ENCODE assay signal across 13 cellular contexts in genomic region chr5:126355940-126356339, GRCh38.
DNase-seq lines count a peak whose midpoint lies in the region; ATAC-seq and TF ChIP-seq lines count a peak whose summit lies in the region.
"Had no signal": no experiment of that assay in that cellular context is flagged by ENCODE, and none has a peak within 500 bp of the region (broad histone marks: within the 10 kb centered on the region; RNA-seq: fewer than 3 reads in every experiment).

No MANE protein-coding gene starts in this region.

- intact Hi-C loops in left cardiac atrium (cut with DNase I): loop anchor here in 1 of 2 donors (1.0 kb wide), 1 partner anchor 183 kb away; no protein-coding TSS in a partner anchor

- TF ChIP-seq POLR2A in GM18505 (IDR thresholded peaks at IDR 0.05; ENCODE audit: borderline replicate concordance, extremely low read depth, insufficient read depth, insufficient read length): no peak

- DNase-seq in HFFc6 (no peak), NOMO-1 treated with dmso at 0.1 percent for 144 hours (lab: John Stamatoyannopoulos, UW; ENCODE audit: unreplicated experiment) (peak; percentile 27), myocyte (ENCODE audit: low read depth) (peak; percentile 63), left cardiac atrium (no peak), DMS 273 treated with DMSO at 0.1 percent for 48 hours (lab: John Stamatoyannopoulos, UW) (no peak)
- no peak for DNase-seq in stimulated activated naive CD8-positive, alpha-beta T cell treated with anti-CD3 and anti-CD28 coated beads, Interleukin-15, amount 100 ng/mL, for 72 hours
- DNase-seq: activated CD4-positive, alpha-beta T cell treated with anti-CD3 and anti-CD28 coated beads, Interleukin-2, amount 50 U/mL, for 1 hour; brain microvascular endothelial cell; NCI-H524 treated with DMSO at 0.1 percent for 48 hours had no signal

- H3K27me3 Mint-ChIP-seq in HFFc6 (ENCODE audit: insufficient read depth): no peaks in the 10 kb centered on the region
- no peaks in the 10 kb centered on the region for H3K27me3 Mint-ChIP-seq in stimulated activated naive CD8-positive, alpha-beta T cell treated with anti-CD3 and anti-CD28 coated beads, Interleukin-15, amount 100 ng/mL, for 72 hours
- H3K27me3 Mint-ChIP-seq: activated T-helper 17 cell treated with anti-CD3 and anti-CD28 coated beads, Interleukin-2, amount 50 U/mL, for 72 hours had no signal

- no peak for TF ChIP-seq CTCF in HFFc6 (IDR thresholded peaks at IDR 0.05)

- no peak overlapping the region for H3K4me3 Mint-ChIP-seq in HFFc6
- no peak overlapping the region for H3K4me3 Mint-ChIP-seq in stimulated activated naive CD8-positive, alpha-beta T cell treated with anti-CD3 and anti-CD28 coated beads, Interleukin-15, amount 100 ng/mL, for 72 hours
- H3K4me3 Mint-ChIP-seq: activated T-helper 17 cell treated with anti-CD3 and anti-CD28 coated beads, Interleukin-2, amount 50 U/mL, for 72 hours; neural crest cell had no signal

- no peaks in the 10 kb centered on the region; the same call in 1 of the 2 replicates for H3K9me3 Mint-ChIP-seq in HFFc6
- H3K9me3 Mint-ChIP-seq in stimulated activated naive CD8-positive, alpha-beta T cell treated with anti-CD3 and anti-CD28 coated beads, Interleukin-15, amount 100 ng/mL, for 72 hours: no peaks in the 10 kb centered on the region
- H3K9me3 Mint-ChIP-seq: activated T-helper 17 cell treated with anti-CD3 and anti-CD28 coated beads, Interleukin-2, amount 50 U/mL, for 72 hours; neural crest cell had no signal

- ATAC-seq in GM18505 (IDR thresholded peaks at IDR 0.05; ENCODE audit: unreplicated experiment) (peak; percentile 33), left cardiac atrium (no peak), SK-N-SH treated with all-trans-retinoic acid at 6 μM for 48 hours (no peak)
- no peak for ATAC-seq in stimulated activated naive CD8-positive, alpha-beta T cell treated with anti-CD3 and anti-CD28 coated beads, Interleukin-15, amount 100 ng/mL, for 72 hours
- ATAC-seq: activated T-helper 17 cell treated with anti-CD3 and anti-CD28 coated beads, Interleukin-2, amount 50 U/mL, for 72 hours had no signal

- peak overlapping the region; percentile 97 for H3K27ac Mint-ChIP-seq in HFFc6
- no peak overlapping the region for H3K27ac Mint-ChIP-seq in stimulated activated naive CD8-positive, alpha-beta T cell treated with anti-CD3 and anti-CD28 coated beads, Interleukin-15, amount 100 ng/mL, for 72 hours
- H3K27ac Mint-ChIP-seq: activated T-helper 17 cell treated with anti-CD3 and anti-CD28 coated beads, Interleukin-2, amount 50 U/mL, for 72 hours had no signal

- H3K4me1 Mint-ChIP-seq in HFFc6 (ENCODE audit: low read depth): peaks cover 87% of the 10 kb centered on the region
- H3K4me1 Mint-ChIP-seq in stimulated activated naive CD8-positive, alpha-beta T cell treated with anti-CD3 and anti-CD28 coated beads, Interleukin-15, amount 100 ng/mL, for 72 hours: peaks cover 33% of the 10 kb centered on the region

- peaks cover 5% of the 10 kb centered on the region; the same call in 1 of the 2 replicates for H3K36me3 Mint-ChIP-seq in HFFc6 (ENCODE audit: low read depth)

TF ChIP-seq in SK-N-SH treated with all-trans-retinoic acid at 6 μM for 48 hours, 23 proteins besides CTCF, POLR2A, EP300 and RAD21:
- no peak for TF ChIP-seq TSHZ2 (CRISPR knock-in tag; IDR thresholded peaks at IDR 0.05)
- no peak for TF ChIP-seq OSR1 (CRISPR knock-in tag; IDR thresholded peaks at IDR 0.05)
- TF ChIP-seq ZNF70 (CRISPR knock-in tag; IDR thresholded peaks at IDR 0.05): no peak
- no peak for TF ChIP-seq POU6F1 (CRISPR knock-in tag; IDR thresholded peaks at IDR 0.05; ENCODE audit: borderline replicate concordance, low read depth)
- TF ChIP-seq ESRRG (CRISPR knock-in tag; IDR thresholded peaks at IDR 0.05): no peak
- no peak for TF ChIP-seq CSRNP3 (CRISPR knock-in tag; IDR thresholded peaks at IDR 0.05)
- TF ChIP-seq TCF4 (CRISPR knock-in tag; IDR thresholded peaks at IDR 0.05; ENCODE audit: borderline replicate concordance): no peak
- no peak for TF ChIP-seq ZFP30 (CRISPR knock-in tag; IDR thresholded peaks at IDR 0.05)
- no peak for TF ChIP-seq TOX (CRISPR knock-in tag; IDR thresholded peaks at IDR 0.05; ENCODE audit: borderline replicate concordance)
- no peak for TF ChIP-seq CSDC2 (CRISPR knock-in tag; IDR thresholded peaks at IDR 0.05)
- TF ChIP-seq ZNF8 (CRISPR knock-in tag; IDR thresholded peaks at IDR 0.05): no peak
- no peak for TF ChIP-seq PATZ1 (CRISPR knock-in tag; IDR thresholded peaks at IDR 0.05; ENCODE audit: borderline replicate concordance)

Comparison
In these comparisons a context has a peak if more than half of its experiments do, and no peak if none do; other contexts are left out.
1. DNase-seq: peak in NOMO-1 treated with dmso at 0.1 percent for 144 hours (single experiment) and myocyte (single experiment); none in HFFc6 (single experiment), left cardiac atrium (single experiment), stimulated activated naive CD8-positive, alpha-beta T cell treated with anti-CD3 and anti-CD28 coated beads, Interleukin-15, amount 100 ng/mL, for 72 hours (0 of 2) and DMS 273 treated with DMSO at 0.1 percent for 48 hours (single experiment).